In genomic region chr13:70987043-70987442, GRCh38 we compare ENCODE assay signal across 28 cellular contexts.
"Had no signal": no experiment of that assay in that cellular context is flagged by ENCODE, and none has a peak within 500 bp of the region (broad histone marks: within the 10 kb centered on the region; RNA-seq: fewer than 3 reads in every experiment).

No MANE protein-coding gene starts in this region.

- DNase-seq: naive B cell; naive thymus-derived CD8-positive, alpha-beta T cell; nephron progenitor cell; nucleus accumbens; retina; sigmoid colon; small intestine; stimulated activated CD4-positive, alpha-beta T cell treated with anti-CD3 and anti-CD28 coated beads, Interleukin-12 subunit alpha, Interleukin-12 subunit beta, amount 100 ng/mL, for 4 hours; stimulated activated CD4-positive, alpha-beta T cell treated with anti-CD3 and anti-CD28 coated beads, Interleukin-1b, Interleukin-23, amount 100 ng/mL, for 48 hours; stimulated activated CD4-positive, alpha-beta T cell treated with anti-CD3 and anti-CD28 coated beads, Interleukin-4, amount 100 ng/mL, for 1 hour; stimulated activated CD4-positive, alpha-beta T cell treated with anti-CD3 and anti-CD28 coated beads, Interleukin-4, amount 100 ng/mL, for 4 hours; stimulated activated CD8-positive, alpha-beta memory T cell treated with anti-CD3 and anti-CD28 coated beads, Interleukin-4, amount 100 ng/mL, for 48 hours; stimulated activated naive CD4-positive, alpha-beta T cell; stimulated activated naive CD8-positive, alpha-beta T cell treated with anti-CD3 and anti-CD28 coated beads, Interleukin-15, amount 100 ng/mL, for 72 hours; stimulated activated naive CD8-positive, alpha-beta T cell treated with anti-CD3 and anti-CD28 coated beads, Interleukin-15, Interleukin-2, amounts not matched to agents 100 U/mL and 50 U/mL, for 24 hours; substantia nigra; testis; tibial artery; transverse colon had no signal

- H3K27me3 ChIP-seq: neutrophil, pancreas, right atrium auricular region, right lobe of liver, sigmoid colon, suprapubic skin, testis, tibial artery, transverse colon, vagina had no signal

- H3K4me3 ChIP-seq: pancreas, prostate gland, right atrium auricular region, right lobe of liver, sigmoid colon, suprapubic skin, testis, tibial artery, transverse colon, vagina had no signal

- H3K4me1 ChIP-seq: pancreas, prostate gland, right atrium auricular region, right lobe of liver, sigmoid colon, suprapubic skin, testis, tibial artery, transverse colon, vagina had no signal

- ATAC-seq: naive thymus-derived CD8-positive, alpha-beta T cell; natural killer cell treated with Interleukin-12 subunit alpha and Interleukin-12 subunit beta and Interleukin-15 and Interleukin-18, amount 100 ng/mL, for 72 hours; pancreas; right lobe of liver; stimulated activated memory B cell treated with anti-CD40 and anti-IgM and Interleukin-4, amounts not matched to agents 10 μg/mL and 1 μg/mL and 100 μg/mL, for 72 hours; stimulated activated naive CD8-positive, alpha-beta T cell treated with anti-CD3 and anti-CD28 coated beads, Interleukin-15, amount 100 ng/mL, for 72 hours; stimulated activated naive CD8-positive, alpha-beta T cell treated with anti-CD3 and anti-CD28 coated beads, Interleukin-15, Interleukin-2, amounts not matched to agents 100 U/mL and 50 U/mL, for 24 hours had no signal

- H3K36me3 ChIP-seq: neutrophil, pancreas, prostate gland, right atrium auricular region, right lobe of liver, sigmoid colon, suprapubic skin, tibial artery, transverse colon, vagina had no signal

- H3K27ac ChIP-seq: neutrophil, pancreas, prostate gland, right atrium auricular region, right lobe of liver, sigmoid colon, suprapubic skin, testis, tibial artery, transverse colon, vagina had no signal

- H3K9me3 ChIP-seq: neutrophil, pancreas, prostate gland, right atrium auricular region, right lobe of liver, sigmoid colon, suprapubic skin, testis, tibial artery, transverse colon, vagina had no signal
